In the genomic region with DNA sequence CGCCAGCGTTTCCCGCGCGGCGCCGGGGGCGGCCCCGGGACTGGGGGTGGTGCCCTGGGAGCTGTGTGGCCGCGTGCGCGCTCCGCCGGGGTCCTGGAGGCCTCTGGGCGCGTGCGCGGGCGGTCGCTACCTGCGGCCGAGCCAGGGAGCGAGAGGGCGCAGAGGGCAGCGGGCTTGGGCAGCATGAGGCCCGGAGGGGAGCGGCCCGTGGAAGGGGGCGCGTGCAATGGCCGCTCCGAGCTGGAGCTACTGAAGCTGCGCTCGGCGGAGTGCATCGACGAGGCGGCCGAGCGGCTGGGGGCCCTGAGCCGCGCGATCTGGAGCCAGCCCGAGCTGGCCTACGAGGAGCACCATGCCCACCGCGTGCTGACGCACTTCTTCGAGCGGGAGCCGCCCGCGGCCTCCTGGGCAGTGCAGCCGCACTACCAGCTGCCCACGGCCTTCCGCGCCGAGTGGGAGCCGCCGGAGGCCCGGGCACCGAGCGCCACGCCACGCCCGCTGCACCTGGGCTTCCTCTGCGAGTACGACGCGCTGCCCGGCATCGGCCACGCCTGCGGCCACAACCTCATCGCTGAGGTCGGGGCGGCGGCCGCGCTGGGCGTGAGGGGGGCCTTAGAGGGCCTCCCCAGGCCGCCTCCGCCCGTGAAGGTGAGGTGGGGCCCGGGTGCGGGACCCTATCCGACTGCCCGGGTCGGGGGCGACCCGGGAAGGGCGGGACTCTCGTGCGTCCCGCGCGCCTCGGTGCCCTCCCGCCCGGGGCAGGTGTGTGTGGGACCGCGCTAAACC, we compare ENCODE assay signal across 1 cellular context.
TF ChIP-seq lines count a peak whose summit lies in the region.

A gene with protein sequence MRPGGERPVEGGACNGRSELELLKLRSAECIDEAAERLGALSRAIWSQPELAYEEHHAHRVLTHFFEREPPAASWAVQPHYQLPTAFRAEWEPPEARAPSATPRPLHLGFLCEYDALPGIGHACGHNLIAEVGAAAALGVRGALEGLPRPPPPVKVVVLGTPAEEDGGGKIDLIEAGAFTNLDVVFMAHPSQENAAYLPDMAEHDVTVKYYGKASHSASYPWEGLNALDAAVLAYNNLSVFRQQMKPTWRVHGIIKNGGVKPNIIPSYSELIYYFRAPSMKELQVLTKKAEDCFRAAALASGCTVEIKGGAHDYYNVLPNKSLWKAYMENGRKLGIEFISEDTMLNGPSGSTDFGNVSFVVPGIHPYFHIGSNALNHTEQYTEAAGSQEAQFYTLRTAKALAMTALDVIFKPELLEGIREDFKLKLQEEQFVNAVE (plus strand): TSS at position 94 of the 786 bp plus-strand sequence. CDS start 90 bp downstream, at position 184.

TF ChIP-seq in HepG2, 621 proteins besides CTCF, POLR2A, EP300 and RAD21 (continued from another document and continues in another):
- TF ChIP-seq ZNF749 (CRISPR knock-in tag; IDR thresholded peaks at IDR 0.05; ENCODE audit: borderline replicate concordance): peak; percentile 98
- no peak; the same call in 1 of the 2 replicates for TF ChIP-seq PHF21A (CRISPR knock-in tag; IDR thresholded peaks at IDR 0.05)
- no peak for TF ChIP-seq ZNF746 (CRISPR knock-in tag; IDR thresholded peaks at IDR 0.05)
- no peak for TF ChIP-seq CBX5 (CRISPR knock-in tag; IDR thresholded peaks at IDR 0.05; ENCODE audit: borderline replicate concordance)
- TF ChIP-seq MTA3 (CRISPR knock-in tag; IDR thresholded peaks at IDR 0.05): no peak
- TF ChIP-seq TBL1XR1 (IDR thresholded peaks at IDR 0.05; ENCODE audit: borderline replicate concordance, low read length, partially characterized antibody): no peak
- no peak for TF ChIP-seq SP5 (CRISPR knock-in tag; IDR thresholded peaks at IDR 0.05; ENCODE audit: borderline replicate concordance, low read depth)
- TF ChIP-seq SMAD1 (CRISPR knock-in tag; IDR thresholded peaks at IDR 0.05; ENCODE audit: borderline replicate concordance, low read depth): 0 out of 2 replicates have a peak, but pooled peaks have one; percentile 31
- TF ChIP-seq, protein P1, sequence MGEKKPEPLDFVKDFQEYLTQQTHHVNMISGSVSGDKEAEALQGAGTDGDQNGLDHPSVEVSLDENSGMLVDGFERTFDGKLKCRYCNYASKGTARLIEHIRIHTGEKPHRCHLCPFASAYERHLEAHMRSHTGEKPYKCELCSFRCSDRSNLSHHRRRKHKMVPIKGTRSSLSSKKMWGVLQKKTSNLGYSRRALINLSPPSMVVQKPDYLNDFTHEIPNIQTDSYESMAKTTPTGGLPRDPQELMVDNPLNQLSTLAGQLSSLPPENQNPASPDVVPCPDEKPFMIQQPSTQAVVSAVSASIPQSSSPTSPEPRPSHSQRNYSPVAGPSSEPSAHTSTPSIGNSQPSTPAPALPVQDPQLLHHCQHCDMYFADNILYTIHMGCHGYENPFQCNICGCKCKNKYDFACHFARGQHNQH (CRISPR knock-in tag; IDR thresholded peaks at IDR 0.05): no peak; the same call in 1 of the 2 replicates
- TF ChIP-seq KLF15 (CRISPR knock-in tag; IDR thresholded peaks at IDR 0.05; ENCODE audit: borderline replicate concordance): peak; percentile 70; the same call in 1 of the 2 replicates
- TF ChIP-seq, protein P2, sequence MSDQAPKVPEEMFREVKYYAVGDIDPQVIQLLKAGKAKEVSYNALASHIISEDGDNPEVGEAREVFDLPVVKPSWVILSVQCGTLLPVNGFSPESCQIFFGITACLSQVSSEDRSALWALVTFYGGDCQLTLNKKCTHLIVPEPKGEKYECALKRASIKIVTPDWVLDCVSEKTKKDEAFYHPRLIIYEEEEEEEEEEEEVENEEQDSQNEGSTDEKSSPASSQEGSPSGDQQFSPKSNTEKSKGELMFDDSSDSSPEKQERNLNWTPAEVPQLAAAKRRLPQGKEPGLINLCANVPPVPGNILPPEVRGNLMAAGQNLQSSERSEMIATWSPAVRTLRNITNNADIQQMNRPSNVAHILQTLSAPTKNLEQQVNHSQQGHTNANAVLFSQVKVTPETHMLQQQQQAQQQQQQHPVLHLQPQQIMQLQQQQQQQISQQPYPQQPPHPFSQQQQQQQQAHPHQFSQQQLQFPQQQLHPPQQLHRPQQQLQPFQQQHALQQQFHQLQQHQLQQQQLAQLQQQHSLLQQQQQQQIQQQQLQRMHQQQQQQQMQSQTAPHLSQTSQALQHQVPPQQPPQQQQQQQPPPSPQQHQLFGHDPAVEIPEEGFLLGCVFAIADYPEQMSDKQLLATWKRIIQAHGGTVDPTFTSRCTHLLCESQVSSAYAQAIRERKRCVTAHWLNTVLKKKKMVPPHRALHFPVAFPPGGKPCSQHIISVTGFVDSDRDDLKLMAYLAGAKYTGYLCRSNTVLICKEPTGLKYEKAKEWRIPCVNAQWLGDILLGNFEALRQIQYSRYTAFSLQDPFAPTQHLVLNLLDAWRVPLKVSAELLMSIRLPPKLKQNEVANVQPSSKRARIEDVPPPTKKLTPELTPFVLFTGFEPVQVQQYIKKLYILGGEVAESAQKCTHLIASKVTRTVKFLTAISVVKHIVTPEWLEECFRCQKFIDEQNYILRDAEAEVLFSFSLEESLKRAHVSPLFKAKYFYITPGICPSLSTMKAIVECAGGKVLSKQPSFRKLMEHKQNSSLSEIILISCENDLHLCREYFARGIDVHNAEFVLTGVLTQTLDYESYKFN (CRISPR knock-in tag; conservative IDR thresholded peaks at IDR 0.05): peak; percentile 31
- TF ChIP-seq ZFY (CRISPR knock-in tag; IDR thresholded peaks at IDR 0.05): peak; percentile 97
- TF ChIP-seq SALL2 (CRISPR knock-in tag; IDR thresholded peaks at IDR 0.05): peak; percentile 87
- no peak for TF ChIP-seq PLRG1 (conservative IDR thresholded peaks at IDR 0.05)
- TF ChIP-seq, protein P3, sequence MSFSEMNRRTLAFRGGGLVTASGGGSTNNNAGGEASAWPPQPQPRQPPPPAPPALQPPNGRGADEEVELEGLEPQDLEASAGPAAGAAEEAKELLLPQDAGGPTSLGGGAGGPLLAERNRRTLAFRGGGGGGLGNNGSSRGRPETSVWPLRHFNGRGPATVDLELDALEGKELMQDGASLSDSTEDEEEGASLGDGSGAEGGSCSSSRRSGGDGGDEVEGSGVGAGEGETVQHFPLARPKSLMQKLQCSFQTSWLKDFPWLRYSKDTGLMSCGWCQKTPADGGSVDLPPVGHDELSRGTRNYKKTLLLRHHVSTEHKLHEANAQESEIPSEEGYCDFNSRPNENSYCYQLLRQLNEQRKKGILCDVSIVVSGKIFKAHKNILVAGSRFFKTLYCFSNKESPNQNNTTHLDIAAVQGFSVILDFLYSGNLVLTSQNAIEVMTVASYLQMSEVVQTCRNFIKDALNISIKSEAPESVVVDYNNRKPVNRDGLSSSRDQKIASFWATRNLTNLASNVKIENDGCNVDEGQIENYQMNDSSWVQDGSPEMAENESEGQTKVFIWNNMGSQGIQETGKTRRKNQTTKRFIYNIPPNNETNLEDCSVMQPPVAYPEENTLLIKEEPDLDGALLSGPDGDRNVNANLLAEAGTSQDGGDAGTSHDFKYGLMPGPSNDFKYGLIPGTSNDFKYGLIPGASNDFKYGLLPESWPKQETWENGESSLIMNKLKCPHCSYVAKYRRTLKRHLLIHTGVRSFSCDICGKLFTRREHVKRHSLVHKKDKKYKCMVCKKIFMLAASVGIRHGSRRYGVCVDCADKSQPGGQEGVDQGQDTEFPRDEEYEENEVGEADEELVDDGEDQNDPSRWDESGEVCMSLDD (CRISPR knock-in tag; IDR thresholded peaks at IDR 0.05; ENCODE audit: borderline replicate concordance): peak; percentile 92
- no peak for TF ChIP-seq ZNF720 (CRISPR knock-in tag; IDR thresholded peaks at IDR 0.05)
- TF ChIP-seq KAT2B (IDR thresholded peaks at IDR 0.05; ENCODE audit: borderline replicate concordance, low read depth, low read length): no peak
- TF ChIP-seq KDM2A (CRISPR knock-in tag; IDR thresholded peaks at IDR 0.05; ENCODE audit: borderline replicate concordance, low read depth): peak; percentile 89
- TF ChIP-seq, protein P4, sequence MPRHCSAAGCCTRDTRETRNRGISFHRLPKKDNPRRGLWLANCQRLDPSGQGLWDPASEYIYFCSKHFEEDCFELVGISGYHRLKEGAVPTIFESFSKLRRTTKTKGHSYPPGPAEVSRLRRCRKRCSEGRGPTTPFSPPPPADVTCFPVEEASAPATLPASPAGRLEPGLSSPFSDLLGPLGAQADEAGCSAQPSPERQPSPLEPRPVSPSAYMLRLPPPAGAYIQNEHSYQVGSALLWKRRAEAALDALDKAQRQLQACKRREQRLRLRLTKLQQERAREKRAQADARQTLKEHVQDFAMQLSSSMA (CRISPR knock-in tag; IDR thresholded peaks at IDR 0.05): peak; percentile 69; the same call in 1 of the 2 replicates
- TF ChIP-seq REL (CRISPR knock-in tag; conservative IDR thresholded peaks at IDR 0.05): peak; percentile 65; the same call in 1 of the 2 replicates
- TF ChIP-seq, protein P5, sequence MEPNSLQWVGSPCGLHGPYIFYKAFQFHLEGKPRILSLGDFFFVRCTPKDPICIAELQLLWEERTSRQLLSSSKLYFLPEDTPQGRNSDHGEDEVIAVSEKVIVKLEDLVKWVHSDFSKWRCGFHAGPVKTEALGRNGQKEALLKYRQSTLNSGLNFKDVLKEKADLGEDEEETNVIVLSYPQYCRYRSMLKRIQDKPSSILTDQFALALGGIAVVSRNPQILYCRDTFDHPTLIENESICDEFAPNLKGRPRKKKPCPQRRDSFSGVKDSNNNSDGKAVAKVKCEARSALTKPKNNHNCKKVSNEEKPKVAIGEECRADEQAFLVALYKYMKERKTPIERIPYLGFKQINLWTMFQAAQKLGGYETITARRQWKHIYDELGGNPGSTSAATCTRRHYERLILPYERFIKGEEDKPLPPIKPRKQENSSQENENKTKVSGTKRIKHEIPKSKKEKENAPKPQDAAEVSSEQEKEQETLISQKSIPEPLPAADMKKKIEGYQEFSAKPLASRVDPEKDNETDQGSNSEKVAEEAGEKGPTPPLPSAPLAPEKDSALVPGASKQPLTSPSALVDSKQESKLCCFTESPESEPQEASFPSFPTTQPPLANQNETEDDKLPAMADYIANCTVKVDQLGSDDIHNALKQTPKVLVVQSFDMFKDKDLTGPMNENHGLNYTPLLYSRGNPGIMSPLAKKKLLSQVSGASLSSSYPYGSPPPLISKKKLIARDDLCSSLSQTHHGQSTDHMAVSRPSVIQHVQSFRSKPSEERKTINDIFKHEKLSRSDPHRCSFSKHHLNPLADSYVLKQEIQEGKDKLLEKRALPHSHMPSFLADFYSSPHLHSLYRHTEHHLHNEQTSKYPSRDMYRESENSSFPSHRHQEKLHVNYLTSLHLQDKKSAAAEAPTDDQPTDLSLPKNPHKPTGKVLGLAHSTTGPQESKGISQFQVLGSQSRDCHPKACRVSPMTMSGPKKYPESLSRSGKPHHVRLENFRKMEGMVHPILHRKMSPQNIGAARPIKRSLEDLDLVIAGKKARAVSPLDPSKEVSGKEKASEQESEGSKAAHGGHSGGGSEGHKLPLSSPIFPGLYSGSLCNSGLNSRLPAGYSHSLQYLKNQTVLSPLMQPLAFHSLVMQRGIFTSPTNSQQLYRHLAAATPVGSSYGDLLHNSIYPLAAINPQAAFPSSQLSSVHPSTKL (CRISPR knock-in tag; IDR thresholded peaks at IDR 0.05): no peak
- TF ChIP-seq ZNF256 (CRISPR knock-in tag; conservative IDR thresholded peaks at IDR 0.05): 0 out of 2 replicates have a peak, but pooled peaks have one; percentile 20
- peak; percentile 69; the same call in 1 of the 2 replicates for TF ChIP-seq STAT5B (CRISPR knock-in tag; IDR thresholded peaks at IDR 0.05)
- TF ChIP-seq ZBTB7B (CRISPR knock-in tag; IDR thresholded peaks at IDR 0.05): peak; percentile 71; the same call in 1 of the 2 replicates
- TF ChIP-seq ZNF773 (CRISPR knock-in tag; IDR thresholded peaks at IDR 0.05; ENCODE audit: borderline replicate concordance): peak; percentile 92; the same call in 1 of the 2 replicates
- TF ChIP-seq, protein P6, sequence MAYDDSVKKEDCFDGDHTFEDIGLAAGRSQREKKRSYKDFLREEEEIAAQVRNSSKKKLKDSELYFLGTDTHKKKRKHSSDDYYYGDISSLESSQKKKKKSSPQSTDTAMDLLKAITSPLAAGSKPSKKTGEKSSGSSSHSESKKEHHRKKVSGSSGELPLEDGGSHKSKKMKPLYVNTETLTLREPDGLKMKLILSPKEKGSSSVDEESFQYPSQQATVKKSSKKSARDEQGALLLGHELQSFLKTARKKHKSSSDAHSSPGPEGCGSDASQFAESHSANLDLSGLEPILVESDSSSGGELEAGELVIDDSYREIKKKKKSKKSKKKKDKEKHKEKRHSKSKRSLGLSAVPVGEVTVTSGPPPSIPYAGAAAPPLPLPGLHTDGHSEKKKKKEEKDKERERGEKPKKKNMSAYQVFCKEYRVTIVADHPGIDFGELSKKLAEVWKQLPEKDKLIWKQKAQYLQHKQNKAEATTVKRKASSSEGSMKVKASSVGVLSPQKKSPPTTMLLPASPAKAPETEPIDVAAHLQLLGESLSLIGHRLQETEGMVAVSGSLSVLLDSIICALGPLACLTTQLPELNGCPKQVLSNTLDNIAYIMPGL (CRISPR knock-in tag; IDR thresholded peaks at IDR 0.05; ENCODE audit: borderline replicate concordance in 1 of 2, low read depth in 1 of 2): peak; percentile 16 to 82; a peak in 3 of 4 replicates
- TF ChIP-seq CC2D1A (CRISPR knock-in tag; IDR thresholded peaks at IDR 0.05): no peak
- no peak; the same call in 1 of the 2 replicates for TF ChIP-seq ZNF3 (CRISPR knock-in tag; IDR thresholded peaks at IDR 0.05)
- TF ChIP-seq NR2C2 (CRISPR knock-in tag; IDR thresholded peaks at IDR 0.05; ENCODE audit: borderline replicate concordance): peak; percentile 40; the same call in 1 of the 2 replicates
- TF ChIP-seq, protein P7, sequence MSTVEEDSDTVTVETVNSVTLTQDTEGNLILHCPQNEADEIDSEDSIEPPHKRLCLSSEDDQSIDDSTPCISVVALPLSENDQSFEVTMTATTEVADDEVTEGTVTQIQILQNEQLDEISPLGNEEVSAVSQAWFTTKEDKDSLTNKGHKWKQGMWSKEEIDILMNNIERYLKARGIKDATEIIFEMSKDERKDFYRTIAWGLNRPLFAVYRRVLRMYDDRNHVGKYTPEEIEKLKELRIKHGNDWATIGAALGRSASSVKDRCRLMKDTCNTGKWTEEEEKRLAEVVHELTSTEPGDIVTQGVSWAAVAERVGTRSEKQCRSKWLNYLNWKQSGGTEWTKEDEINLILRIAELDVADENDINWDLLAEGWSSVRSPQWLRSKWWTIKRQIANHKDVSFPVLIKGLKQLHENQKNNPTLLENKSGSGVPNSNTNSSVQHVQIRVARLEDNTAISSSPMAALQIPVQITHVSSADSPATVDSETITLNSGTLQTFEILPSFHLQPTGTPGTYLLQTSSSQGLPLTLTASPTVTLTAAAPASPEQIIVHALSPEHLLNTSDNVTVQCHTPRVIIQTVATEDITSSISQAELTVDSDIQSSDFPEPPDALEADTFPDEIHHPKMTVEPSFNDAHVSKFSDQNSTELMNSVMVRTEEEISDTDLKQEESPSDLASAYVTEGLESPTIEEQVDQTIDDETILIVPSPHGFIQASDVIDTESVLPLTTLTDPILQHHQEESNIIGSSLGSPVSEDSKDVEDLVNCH (CRISPR knock-in tag; IDR thresholded peaks at IDR 0.05): no peak
